In the genomic region with DNA sequence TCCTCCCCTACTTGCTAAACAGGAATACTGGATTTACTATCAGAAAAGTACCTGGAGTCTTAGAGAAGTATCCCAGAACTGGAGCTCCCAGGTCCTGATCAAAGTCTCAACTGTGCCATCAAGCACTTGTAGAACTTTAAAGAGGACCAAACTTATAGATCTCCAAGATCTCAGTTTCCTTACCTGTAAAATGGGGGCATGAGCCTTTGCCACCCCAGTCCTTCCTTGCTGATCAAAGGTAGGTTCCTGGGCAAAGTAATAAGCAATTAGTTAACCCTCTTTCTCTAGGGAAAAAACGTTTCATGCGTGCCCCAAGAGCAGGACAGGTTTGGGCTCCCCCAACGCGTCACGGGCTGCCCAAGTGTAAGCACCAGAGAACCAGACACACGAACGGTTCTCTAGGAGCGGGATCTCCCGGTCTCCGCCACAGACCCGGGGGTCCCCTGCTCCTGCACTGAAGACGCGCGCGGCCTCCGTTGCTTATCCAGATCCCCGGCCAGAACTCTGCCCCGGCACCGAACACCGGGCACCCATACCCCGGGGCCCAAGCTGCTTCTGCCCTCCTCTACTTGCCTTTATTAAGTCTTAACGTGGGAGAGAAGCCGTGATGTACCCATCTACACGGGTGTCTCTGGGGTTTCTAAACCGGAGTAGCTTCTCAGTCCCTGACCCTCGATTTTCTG, we compare ENCODE assay signal across 8 cellular contexts.
DNase-seq lines count a peak whose midpoint lies in the region; ATAC-seq and TF ChIP-seq lines count a peak whose summit lies in the region.

No MANE protein-coding gene starts in this region.

- H3K4me3 ChIP-seq in astrocyte of the cerebellum (ENCODE audit: low read depth, low read length): peak overlapping the region; percentile 74
- H3K4me3 ChIP-seq in iPS-18a (ENCODE audit: low read length): peak overlapping the region; percentile 89

- ATAC-seq in HG02870 (IDR thresholded peaks at IDR 0.05; ENCODE audit: unreplicated experiment) (peak; percentile 33), HG02588 (IDR thresholded peaks at IDR 0.05; ENCODE audit: unreplicated experiment) (no peak)
- peak; percentile 32 for ATAC-seq in stimulated activated effector memory CD8-positive, alpha-beta T cell treated with anti-CD3 and anti-CD28 coated beads, Interleukin-12 subunit alpha, Interleukin-12 subunit beta, amount 100 ng/mL, for 72 hours

- TF ChIP-seq CTCF in astrocyte of the cerebellum (IDR thresholded peaks at IDR 0.05; ENCODE audit: low read depth, low read length, missing control alignments): no peak

- H3K9ac ChIP-seq in iPS-18a (ENCODE audit: low read length): peak overlapping the region; percentile 81

- H3K4me1 Mint-ChIP-seq in stimulated activated effector memory CD8-positive, alpha-beta T cell treated with anti-CD3 and anti-CD28 coated beads, Interleukin-12 subunit alpha, Interleukin-12 subunit beta, amount 100 ng/mL, for 72 hours: peaks cover 5% of the 10 kb centered on the region

- H3K36me3 Mint-ChIP-seq in stimulated activated effector memory CD8-positive, alpha-beta T cell treated with anti-CD3 and anti-CD28 coated beads, Interleukin-12 subunit alpha, Interleukin-12 subunit beta, amount 100 ng/mL, for 72 hours: no peaks in the 10 kb centered on the region

- in situ Hi-C loops in astrocyte of the cerebellum (cut with HindIII; ENCODE audit: low sequenced_read_pairs): no loop called here

- no peaks in the 10 kb centered on the region for H3K9me3 ChIP-seq in iPS-18a (ENCODE audit: control insufficient read depth, low read depth, low read length)

- no peaks in the 10 kb centered on the region for H3K36me3 ChIP-seq in iPS-18a (ENCODE audit: control insufficient read depth, low read depth, low read length)

- peaks cover 7% of the 10 kb centered on the region for H3K27me3 ChIP-seq in iPS-18a (ENCODE audit: control insufficient read depth, insufficient read depth, low read length)

- peak overlapping the region; percentile 25 for H3K27ac ChIP-seq in iPS-18a (ENCODE audit: low read length)

- DNase-seq in DMS53 (lab: John Stamatoyannopoulos, UW): peak; percentile 81
- DNase-seq in astrocyte of the cerebellum (ENCODE audit: low read depth): peak; percentile 1
- no peak for DNase-seq in stimulated activated effector memory CD8-positive, alpha-beta T cell treated with anti-CD3 and anti-CD28 coated beads, Interleukin-12 subunit alpha, Interleukin-12 subunit beta, amount 100 ng/mL, for 72 hours (ENCODE audit: low spot score in 2 of 2)
- DNase-seq in NCI-H187 treated with DMSO at 0.1 percent for 48 hours (lab: John Stamatoyannopoulos, UW): no peak
- no peak for DNase-seq in NCI-H774 (lab: John Stamatoyannopoulos, UW)

- H3K4me1 ChIP-seq in iPS-18a (ENCODE audit: control insufficient read depth, low read depth, low read length): peaks cover 8% of the 10 kb centered on the region

- H3K27ac Mint-ChIP-seq in stimulated activated effector memory CD8-positive, alpha-beta T cell treated with anti-CD3 and anti-CD28 coated beads, Interleukin-12 subunit alpha, Interleukin-12 subunit beta, amount 100 ng/mL, for 72 hours: no peak overlapping the region

- H3K4me3 Mint-ChIP-seq in stimulated activated effector memory CD8-positive, alpha-beta T cell treated with anti-CD3 and anti-CD28 coated beads, Interleukin-12 subunit alpha, Interleukin-12 subunit beta, amount 100 ng/mL, for 72 hours: no peak overlapping the region

- H3K9me3 Mint-ChIP-seq in stimulated activated effector memory CD8-positive, alpha-beta T cell treated with anti-CD3 and anti-CD28 coated beads, Interleukin-12 subunit alpha, Interleukin-12 subunit beta, amount 100 ng/mL, for 72 hours: no peaks in the 10 kb centered on the region

Comparison
In these comparisons a context has a peak if more than half of its experiments do, and no peak if none do; other contexts are left out.
1. DNase-seq: peak in DMS53 (single experiment) and astrocyte of the cerebellum (single experiment); none in stimulated activated effector memory CD8-positive, alpha-beta T cell treated with anti-CD3 and anti-CD28 coated beads, Interleukin-12 subunit alpha, Interleukin-12 subunit beta, amount 100 ng/mL, for 72 hours (0 of 2), NCI-H187 treated with DMSO at 0.1 percent for 48 hours (single experiment) and NCI-H774 (single experiment).